19 cellular contexts compared by ENCODE assay signal in the genomic region with DNA sequence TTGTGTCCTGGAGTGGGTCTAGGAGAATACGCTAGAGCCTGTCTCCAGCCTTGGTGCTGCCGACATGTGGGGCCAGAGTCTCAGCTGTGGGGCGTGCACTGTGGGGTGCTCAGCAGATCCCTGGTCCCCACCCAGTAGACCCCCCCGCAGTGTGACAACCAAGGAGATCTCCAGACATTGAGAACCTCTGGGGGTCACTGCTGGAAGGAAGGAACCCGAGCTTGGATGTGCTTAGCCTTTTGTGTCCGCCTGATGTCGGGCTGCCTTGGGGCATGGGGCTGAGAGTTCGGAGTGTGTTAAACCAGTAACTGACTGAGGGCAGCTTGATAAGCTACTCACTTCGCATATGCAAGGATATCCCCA.
"Had no signal": no experiment of that assay in that cellular context is flagged by ENCODE, and none has a peak within 500 bp of the region (broad histone marks: within the 10 kb centered on the region; RNA-seq: fewer than 3 reads in every experiment).

No MANE protein-coding gene starts in this region.

- H3K4me3 Mint-ChIP-seq: immature natural killer cell; mesothelial cell of epicardium; naive thymus-derived CD4-positive, alpha-beta T cell had no signal

- ATAC-seq: foreskin keratinocyte; gastroesophageal sphincter; left lung; naive thymus-derived CD4-positive, alpha-beta T cell had no signal

- DNase-seq: dermis blood vessel endothelial cell; dorsolateral prefrontal cortex; effector CD4-positive, alpha-beta T cell; effector memory CD4-positive, alpha-beta T cell; foreskin keratinocyte; immature natural killer cell; islet precursor cell; left cardiac atrium; left lung; left ventricle myocardium superior; lower lobe of right lung; mesenchymal stem cell; naive thymus-derived CD4-positive, alpha-beta T cell had no signal

- H3K27me3 ChIP-seq: hepatocyte had no signal

- H3K9me3 ChIP-seq: esophagus muscularis mucosa, gastroesophageal sphincter, heart left ventricle, lower lobe of right lung had no signal

- H3K36me3 ChIP-seq: esophagus muscularis mucosa, gastroesophageal sphincter, heart left ventricle, left lung, lower lobe of right lung had no signal

- H3K27ac ChIP-seq: coronary artery, dorsolateral prefrontal cortex, esophagus muscularis mucosa, foreskin keratinocyte, gastroesophageal sphincter, hepatocyte, left lung, lower lobe of right lung had no signal

- H3K79me2 ChIP-seq: hepatocyte had no signal

- H2AFZ ChIP-seq: hepatocyte had no signal

- H3K27ac Mint-ChIP-seq: immature natural killer cell; mesothelial cell of epicardium; naive thymus-derived CD4-positive, alpha-beta T cell had no signal

- H3K9me3 Mint-ChIP-seq: mesothelial cell of epicardium had no signal

- H3K4me1 Mint-ChIP-seq: immature natural killer cell; mesothelial cell of epicardium; naive thymus-derived CD4-positive, alpha-beta T cell had no signal

- H3K4me3 ChIP-seq: coronary artery, dorsolateral prefrontal cortex, esophagus muscularis mucosa, gastroesophageal sphincter, heart left ventricle, hepatocyte, left lung, lower lobe of right lung had no signal

- H3K4me1 ChIP-seq: esophagus muscularis mucosa, foreskin keratinocyte, gastroesophageal sphincter, left lung, lower lobe of right lung had no signal

- H3K36me3 Mint-ChIP-seq: immature natural killer cell; mesothelial cell of epicardium; naive thymus-derived CD4-positive, alpha-beta T cell had no signal

- H3K4me2 ChIP-seq: hepatocyte had no signal
